1 cellular context compared by ENCODE assay signal in genomic region chr3:150874666-150875219, GRCh38.
TF ChIP-seq lines count a peak whose summit lies in the region.

No MANE protein-coding gene starts in this region.

TF ChIP-seq in WTC11, 78 proteins besides CTCF, POLR2A, EP300 and RAD21 (continued from another document):
- TF ChIP-seq E2F4 (CRISPR knock-in tag; IDR thresholded peaks at IDR 0.05; ENCODE audit: borderline replicate concordance, low read depth), result no peak
- TF ChIP-seq SP1 (CRISPR knock-in tag; conservative IDR thresholded peaks at IDR 0.05), result no peak
- TF ChIP-seq ZNF512 (CRISPR knock-in tag; IDR thresholded peaks at IDR 0.05; ENCODE audit: borderline replicate concordance), result no peak
